8 cellular contexts compared by ENCODE assay signal in genomic region chr13:57633950-57634828, GRCh38. TPM values are rescaled to one million over a fixed set of nuclear protein-coding genes. Genes with fewer than 3 reads are reported as not detected.
A peak's percentile ranks its signal among the peaks of the same experiment; 100 is the strongest.
DNase-seq lines count a peak whose midpoint lies in the region; ATAC-seq and TF ChIP-seq lines count a peak whose summit lies in the region.

No MANE protein-coding gene starts in this region.

- no peak overlapping the region for H3K9ac ChIP-seq in HUES48 (ENCODE audit: low read depth, low read length)
- H3K9ac ChIP-seq in skeletal muscle tissue (ENCODE audit: low read depth in 1 of 3, low read length in 3 of 3): peak overlapping the region in 2 of 3 donors; percentile 16 to 38

- H3K4me1 ChIP-seq in HUES48 (ENCODE audit: control insufficient read depth, insufficient read depth, low read length) (peaks cover 20% of the 10 kb centered on the region), skeletal muscle tissue (ENCODE audit: control insufficient read depth in 3 of 3, insufficient read depth in 3 of 3, low read length in 3 of 3) (peaks cover 23 to 43% (median 27%) of the 10 kb centered on the region in 3 donors)

- no peak for DNase-seq in brain microvascular endothelial cell
- DNase-seq in NCI-H128 (lab: John Stamatoyannopoulos, UW; ENCODE audit: unreplicated experiment): no peak
- no peak for DNase-seq in SW 1271 (lab: John Stamatoyannopoulos, UW)

- H3K27ac ChIP-seq in HUES48 (ENCODE audit: low read depth, low read length): no peak overlapping the region
- no peak overlapping the region for H3K27ac ChIP-seq in brain microvascular endothelial cell
- H3K27ac ChIP-seq in layer of hippocampus (ENCODE audit: low read depth, low read length): peak overlapping the region; percentile 82
- no peak overlapping the region for H3K27ac ChIP-seq in skeletal muscle tissue (ENCODE audit: low read depth, low read length)

- H3K36me3 ChIP-seq in HUES48 (ENCODE audit: control insufficient read depth, insufficient read depth, low read length): no peaks in the 10 kb centered on the region
- no peaks in the 10 kb centered on the region for H3K36me3 ChIP-seq in brain microvascular endothelial cell (replicated peaks)
- H3K36me3 ChIP-seq in skeletal muscle tissue (ENCODE audit: control insufficient read depth in 3 of 3, insufficient read depth in 3 of 3, low read length in 3 of 3): no peaks in the 10 kb centered on the region

- H3K27me3 ChIP-seq in HUES48 (ENCODE audit: control insufficient read depth, insufficient read depth, low read length) (peaks cover 81% of the 10 kb centered on the region), brain microvascular endothelial cell (replicated peaks) (peaks cover 35% of the 10 kb centered on the region), layer of hippocampus (ENCODE audit: control insufficient read depth, insufficient read depth, low read length) (peaks cover 8% of the 10 kb centered on the region), skeletal muscle tissue (ENCODE audit: control insufficient read depth in 3 of 3, insufficient read depth in 3 of 3, low read length in 3 of 3) (peaks cover 50 to 57% (median 53%) of the 10 kb centered on the region in 3 donors)

- ATAC-seq in HG02623 (IDR thresholded peaks at IDR 0.05; ENCODE audit: unreplicated experiment): no peak
- no peak for ATAC-seq in HG03457 (IDR thresholded peaks at IDR 0.05; ENCODE audit: unreplicated experiment)

- H3K9me3 ChIP-seq in HUES48 (ENCODE audit: control insufficient read depth, insufficient read depth, low read length): no peaks in the 10 kb centered on the region
- H3K9me3 ChIP-seq in skeletal muscle tissue (ENCODE audit: control insufficient read depth in 3 of 3, low read length in 3 of 3): no peaks in the 10 kb centered on the region

- peak overlapping the region; percentile 50 for H3K4me3 ChIP-seq in HUES48 (ENCODE audit: low read depth, low read length)
- H3K4me3 ChIP-seq in brain microvascular endothelial cell (ENCODE audit: low read depth, low read length): no peak overlapping the region
- peak overlapping the region; percentile 62 to 67 (median 66) for H3K4me3 ChIP-seq in skeletal muscle tissue (ENCODE audit: low read length in 3 of 3)

- in situ Hi-C loops in brain microvascular endothelial cell (cut with HindIII; ENCODE audit: low pct_ligation_motif_present, low sequenced_read_pairs): no loop called here

- peak; percentile 38 for TF ChIP-seq CTCF in brain microvascular endothelial cell (IDR thresholded peaks at IDR 0.05; ENCODE audit: low read depth, low read length, missing control alignments)

RNA-seq across cellular contexts. Expression of gene PCDH17, which starts 2.6 kb away (rescaled TPM):
- 5.2 TPM for total RNA-seq in skeletal muscle tissue
